Comparison of ENCODE assay signal across 1 cellular context in the genomic region with DNA sequence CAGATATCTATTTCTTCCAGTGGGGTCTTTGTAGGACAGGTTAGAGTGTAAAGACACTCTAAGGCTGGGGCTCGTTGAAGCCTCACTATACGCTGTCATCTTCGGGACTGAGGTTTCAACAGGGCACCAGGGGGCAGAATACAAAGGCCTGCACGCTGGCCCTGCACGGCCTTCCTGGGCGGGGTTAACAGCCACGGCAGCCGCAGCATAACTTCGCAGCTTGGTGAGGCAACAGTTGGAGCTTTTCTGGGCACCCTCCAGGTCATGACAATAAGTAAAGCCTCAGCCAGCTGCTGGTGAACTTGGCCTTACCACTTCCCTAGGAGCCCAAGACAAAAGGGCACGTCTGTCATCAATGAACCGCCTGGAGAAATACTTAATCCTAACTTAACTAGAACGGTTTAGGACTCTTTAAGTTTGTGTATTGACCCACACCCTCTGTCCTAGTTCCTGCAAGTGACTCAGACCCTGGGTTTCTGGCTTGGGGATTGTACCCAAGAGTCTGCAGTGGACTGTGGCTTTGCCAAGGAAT.
TF ChIP-seq lines count a peak whose summit lies in the region.

No MANE protein-coding gene starts in this region.

TF ChIP-seq in K562, 482 proteins besides CTCF, POLR2A, EP300 and RAD21 (continued from another document and continues in another):
- TF ChIP-seq, protein P1, sequence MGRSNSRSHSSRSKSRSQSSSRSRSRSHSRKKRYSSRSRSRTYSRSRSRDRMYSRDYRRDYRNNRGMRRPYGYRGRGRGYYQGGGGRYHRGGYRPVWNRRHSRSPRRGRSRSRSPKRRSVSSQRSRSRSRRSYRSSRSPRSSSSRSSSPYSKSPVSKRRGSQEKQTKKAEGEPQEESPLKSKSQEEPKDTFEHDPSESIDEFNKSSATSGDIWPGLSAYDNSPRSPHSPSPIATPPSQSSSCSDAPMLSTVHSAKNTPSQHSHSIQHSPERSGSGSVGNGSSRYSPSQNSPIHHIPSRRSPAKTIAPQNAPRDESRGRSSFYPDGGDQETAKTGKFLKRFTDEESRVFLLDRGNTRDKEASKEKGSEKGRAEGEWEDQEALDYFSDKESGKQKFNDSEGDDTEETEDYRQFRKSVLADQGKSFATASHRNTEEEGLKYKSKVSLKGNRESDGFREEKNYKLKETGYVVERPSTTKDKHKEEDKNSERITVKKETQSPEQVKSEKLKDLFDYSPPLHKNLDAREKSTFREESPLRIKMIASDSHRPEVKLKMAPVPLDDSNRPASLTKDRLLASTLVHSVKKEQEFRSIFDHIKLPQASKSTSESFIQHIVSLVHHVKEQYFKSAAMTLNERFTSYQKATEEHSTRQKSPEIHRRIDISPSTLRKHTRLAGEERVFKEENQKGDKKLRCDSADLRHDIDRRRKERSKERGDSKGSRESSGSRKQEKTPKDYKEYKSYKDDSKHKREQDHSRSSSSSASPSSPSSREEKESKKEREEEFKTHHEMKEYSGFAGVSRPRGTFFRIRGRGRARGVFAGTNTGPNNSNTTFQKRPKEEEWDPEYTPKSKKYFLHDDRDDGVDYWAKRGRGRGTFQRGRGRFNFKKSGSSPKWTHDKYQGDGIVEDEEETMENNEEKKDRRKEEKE (IDR thresholded peaks at IDR 0.05; ENCODE audit: borderline replicate concordance in 1 of 2, control insufficient read depth in 1 of 2, low read depth in 2 of 2, low read length in 1 of 2) = no peak
- TF ChIP-seq PHTF2 (CRISPR knock-in tag; IDR thresholded peaks at IDR 0.05) = no peak
- TF ChIP-seq HLTF (IDR thresholded peaks at IDR 0.05) = no peak
- no peak for TF ChIP-seq ZNF668 (CRISPR knock-in tag; IDR thresholded peaks at IDR 0.05)
- TF ChIP-seq, protein P2, sequence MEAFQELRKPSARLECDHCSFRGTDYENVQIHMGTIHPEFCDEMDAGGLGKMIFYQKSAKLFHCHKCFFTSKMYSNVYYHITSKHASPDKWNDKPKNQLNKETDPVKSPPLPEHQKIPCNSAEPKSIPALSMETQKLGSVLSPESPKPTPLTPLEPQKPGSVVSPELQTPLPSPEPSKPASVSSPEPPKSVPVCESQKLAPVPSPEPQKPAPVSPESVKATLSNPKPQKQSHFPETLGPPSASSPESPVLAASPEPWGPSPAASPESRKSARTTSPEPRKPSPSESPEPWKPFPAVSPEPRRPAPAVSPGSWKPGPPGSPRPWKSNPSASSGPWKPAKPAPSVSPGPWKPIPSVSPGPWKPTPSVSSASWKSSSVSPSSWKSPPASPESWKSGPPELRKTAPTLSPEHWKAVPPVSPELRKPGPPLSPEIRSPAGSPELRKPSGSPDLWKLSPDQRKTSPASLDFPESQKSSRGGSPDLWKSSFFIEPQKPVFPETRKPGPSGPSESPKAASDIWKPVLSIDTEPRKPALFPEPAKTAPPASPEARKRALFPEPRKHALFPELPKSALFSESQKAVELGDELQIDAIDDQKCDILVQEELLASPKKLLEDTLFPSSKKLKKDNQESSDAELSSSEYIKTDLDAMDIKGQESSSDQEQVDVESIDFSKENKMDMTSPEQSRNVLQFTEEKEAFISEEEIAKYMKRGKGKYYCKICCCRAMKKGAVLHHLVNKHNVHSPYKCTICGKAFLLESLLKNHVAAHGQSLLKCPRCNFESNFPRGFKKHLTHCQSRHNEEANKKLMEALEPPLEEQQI (IDR thresholded peaks at IDR 0.05) = no peak
- no peak for TF ChIP-seq ZC3H8 (IDR thresholded peaks at IDR 0.05)
- TF ChIP-seq CBX3 (IDR thresholded peaks at IDR 0.05; ENCODE audit: borderline replicate concordance in 1 of 2, low read length in 2 of 2) = peak in 1 of 2 experiments; percentile 84; a peak in 2 of 3 replicates
- no peak for TF ChIP-seq HMG20B (CRISPR knock-in tag; IDR thresholded peaks at IDR 0.05)
- TF ChIP-seq, protein P3, sequence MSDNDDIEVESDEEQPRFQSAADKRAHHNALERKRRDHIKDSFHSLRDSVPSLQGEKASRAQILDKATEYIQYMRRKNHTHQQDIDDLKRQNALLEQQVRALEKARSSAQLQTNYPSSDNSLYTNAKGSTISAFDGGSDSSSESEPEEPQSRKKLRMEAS (CRISPR knock-in tag; IDR thresholded peaks at IDR 0.05) = peak; percentile 78
- no peak for TF ChIP-seq ATF1 (CRISPR knock-in tag; IDR thresholded peaks at IDR 0.05)
- TF ChIP-seq ATF1 (tag; IDR thresholded peaks at IDR 0.05) = peak; percentile 77
- no peak for TF ChIP-seq CBX2 (IDR thresholded peaks at IDR 0.05; ENCODE audit: insufficient read depth, low read length, poor library complexity, severe bottlenecking)
- TF ChIP-seq SMAD4 (CRISPR knock-in tag; conservative IDR thresholded peaks at IDR 0.05) = peak; percentile 89
- no peak for TF ChIP-seq BDP1 (IDR thresholded peaks at IDR 0.05; ENCODE audit: insufficient read depth, insufficient read length)
- peak; percentile 55; the same call in 1 of the 2 replicates for TF ChIP-seq ZNF384 (IDR thresholded peaks at IDR 0.05; ENCODE audit: low read depth, low read length)
- TF ChIP-seq POLR2G (IDR thresholded peaks at IDR 0.05; ENCODE audit: low read depth, low read length) = peak; percentile 64
- TF ChIP-seq, protein P4, sequence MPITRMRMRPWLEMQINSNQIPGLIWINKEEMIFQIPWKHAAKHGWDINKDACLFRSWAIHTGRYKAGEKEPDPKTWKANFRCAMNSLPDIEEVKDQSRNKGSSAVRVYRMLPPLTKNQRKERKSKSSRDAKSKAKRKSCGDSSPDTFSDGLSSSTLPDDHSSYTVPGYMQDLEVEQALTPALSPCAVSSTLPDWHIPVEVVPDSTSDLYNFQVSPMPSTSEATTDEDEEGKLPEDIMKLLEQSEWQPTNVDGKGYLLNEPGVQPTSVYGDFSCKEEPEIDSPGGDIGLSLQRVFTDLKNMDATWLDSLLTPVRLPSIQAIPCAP (CRISPR knock-in tag; IDR thresholded peaks at IDR 0.05; ENCODE audit: borderline replicate concordance) = no peak
- TF ChIP-seq, protein P5, sequence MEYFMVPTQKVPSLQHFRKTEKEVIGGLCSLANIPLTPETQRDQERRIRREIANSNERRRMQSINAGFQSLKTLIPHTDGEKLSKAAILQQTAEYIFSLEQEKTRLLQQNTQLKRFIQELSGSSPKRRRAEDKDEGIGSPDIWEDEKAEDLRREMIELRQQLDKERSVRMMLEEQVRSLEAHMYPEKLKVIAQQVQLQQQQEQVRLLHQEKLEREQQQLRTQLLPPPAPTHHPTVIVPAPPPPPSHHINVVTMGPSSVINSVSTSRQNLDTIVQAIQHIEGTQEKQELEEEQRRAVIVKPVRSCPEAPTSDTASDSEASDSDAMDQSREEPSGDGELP (CRISPR knock-in tag; IDR thresholded peaks at IDR 0.05; ENCODE audit: borderline replicate concordance) = peak; percentile 81
- TF ChIP-seq ZNF561 (CRISPR knock-in tag; conservative IDR thresholded peaks at IDR 0.05) = no peak
- TF ChIP-seq TRIM24 (IDR thresholded peaks at IDR 0.05) = no peak
- TF ChIP-seq GABPB2 (CRISPR knock-in tag; conservative IDR thresholded peaks at IDR 0.05) = no peak
- no peak for TF ChIP-seq ZFPM2 (CRISPR knock-in tag; IDR thresholded peaks at IDR 0.05)
- TF ChIP-seq IRF2 (CRISPR knock-in tag; IDR thresholded peaks at IDR 0.05) = no peak
- TF ChIP-seq, protein P6, sequence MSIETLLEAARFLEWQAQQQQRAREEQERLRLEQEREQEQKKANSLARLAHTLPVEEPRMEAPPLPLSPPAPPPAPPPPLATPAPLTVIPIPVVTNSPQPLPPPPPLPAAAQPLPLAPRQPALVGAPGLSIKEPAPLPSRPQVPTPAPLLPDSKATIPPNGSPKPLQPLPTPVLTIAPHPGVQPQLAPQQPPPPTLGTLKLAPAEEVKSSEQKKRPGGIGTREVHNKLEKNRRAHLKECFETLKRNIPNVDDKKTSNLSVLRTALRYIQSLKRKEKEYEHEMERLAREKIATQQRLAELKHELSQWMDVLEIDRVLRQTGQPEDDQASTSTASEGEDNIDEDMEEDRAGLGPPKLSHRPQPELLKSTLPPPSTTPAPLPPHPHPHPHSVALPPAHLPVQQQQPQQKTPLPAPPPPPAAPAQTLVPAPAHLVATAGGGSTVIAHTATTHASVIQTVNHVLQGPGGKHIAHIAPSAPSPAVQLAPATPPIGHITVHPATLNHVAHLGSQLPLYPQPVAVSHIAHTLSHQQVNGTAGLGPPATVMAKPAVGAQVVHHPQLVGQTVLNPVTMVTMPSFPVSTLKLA (conservative IDR thresholded peaks at IDR 0.05) = peak; percentile 38 to 73
- no peak for TF ChIP-seq RFX5 (IDR thresholded peaks at IDR 0.05; ENCODE audit: low read depth, low read length)
- no peak for TF ChIP-seq YBX1 (IDR thresholded peaks at IDR 0.05)
- no peak for TF ChIP-seq SMARCE1 (IDR thresholded peaks at IDR 0.05)
- TF ChIP-seq ZNF274 (IDR thresholded peaks at IDR 0.05; ENCODE audit: borderline replicate concordance, low read depth, low read length) = no peak
- TF ChIP-seq, protein P7, sequence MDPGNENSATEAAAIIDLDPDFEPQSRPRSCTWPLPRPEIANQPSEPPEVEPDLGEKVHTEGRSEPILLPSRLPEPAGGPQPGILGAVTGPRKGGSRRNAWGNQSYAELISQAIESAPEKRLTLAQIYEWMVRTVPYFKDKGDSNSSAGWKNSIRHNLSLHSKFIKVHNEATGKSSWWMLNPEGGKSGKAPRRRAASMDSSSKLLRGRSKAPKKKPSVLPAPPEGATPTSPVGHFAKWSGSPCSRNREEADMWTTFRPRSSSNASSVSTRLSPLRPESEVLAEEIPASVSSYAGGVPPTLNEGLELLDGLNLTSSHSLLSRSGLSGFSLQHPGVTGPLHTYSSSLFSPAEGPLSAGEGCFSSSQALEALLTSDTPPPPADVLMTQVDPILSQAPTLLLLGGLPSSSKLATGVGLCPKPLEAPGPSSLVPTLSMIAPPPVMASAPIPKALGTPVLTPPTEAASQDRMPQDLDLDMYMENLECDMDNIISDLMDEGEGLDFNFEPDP (CRISPR knock-in tag; IDR thresholded peaks at IDR 0.05) = no peak
- no peak for TF ChIP-seq CBFA2T3 (IDR thresholded peaks at IDR 0.05)
- TF ChIP-seq FOS (IDR thresholded peaks at IDR 0.05; ENCODE audit: extremely low read depth, insufficient read length) = no peak
- no peak for TF ChIP-seq SNIP1 (IDR thresholded peaks at IDR 0.05; ENCODE audit: low read depth)
- TF ChIP-seq, protein P8, sequence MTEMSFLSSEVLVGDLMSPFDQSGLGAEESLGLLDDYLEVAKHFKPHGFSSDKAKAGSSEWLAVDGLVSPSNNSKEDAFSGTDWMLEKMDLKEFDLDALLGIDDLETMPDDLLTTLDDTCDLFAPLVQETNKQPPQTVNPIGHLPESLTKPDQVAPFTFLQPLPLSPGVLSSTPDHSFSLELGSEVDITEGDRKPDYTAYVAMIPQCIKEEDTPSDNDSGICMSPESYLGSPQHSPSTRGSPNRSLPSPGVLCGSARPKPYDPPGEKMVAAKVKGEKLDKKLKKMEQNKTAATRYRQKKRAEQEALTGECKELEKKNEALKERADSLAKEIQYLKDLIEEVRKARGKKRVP (CRISPR knock-in tag; IDR thresholded peaks at IDR 0.05) = peak; percentile 63
- TF ChIP-seq TAF9B (IDR thresholded peaks at IDR 0.05; ENCODE audit: partially characterized antibody) = no peak
- TF ChIP-seq EGR1 (conservative IDR thresholded peaks at IDR 0.05) = no peak
- TF ChIP-seq, protein P9, sequence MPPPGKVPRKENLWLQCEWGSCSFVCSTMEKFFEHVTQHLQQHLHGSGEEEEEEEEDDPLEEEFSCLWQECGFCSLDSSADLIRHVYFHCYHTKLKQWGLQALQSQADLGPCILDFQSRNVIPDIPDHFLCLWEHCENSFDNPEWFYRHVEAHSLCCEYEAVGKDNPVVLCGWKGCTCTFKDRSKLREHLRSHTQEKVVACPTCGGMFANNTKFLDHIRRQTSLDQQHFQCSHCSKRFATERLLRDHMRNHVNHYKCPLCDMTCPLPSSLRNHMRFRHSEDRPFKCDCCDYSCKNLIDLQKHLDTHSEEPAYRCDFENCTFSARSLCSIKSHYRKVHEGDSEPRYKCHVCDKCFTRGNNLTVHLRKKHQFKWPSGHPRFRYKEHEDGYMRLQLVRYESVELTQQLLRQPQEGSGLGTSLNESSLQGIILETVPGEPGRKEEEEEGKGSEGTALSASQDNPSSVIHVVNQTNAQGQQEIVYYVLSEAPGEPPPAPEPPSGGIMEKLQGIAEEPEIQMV (tag; conservative IDR thresholded peaks at IDR 0.05; ENCODE audit: low read depth) = no peak
- TF ChIP-seq YY1 (IDR thresholded peaks at IDR 0.05; ENCODE audit: borderline replicate concordance in 1 of 3, control insufficient read depth in 1 of 3, extremely low read depth in 1 of 3, insufficient read depth in 3 of 3, insufficient read length in 1 of 3, insufficient replicate concordance in 2 of 3, low read depth in 1 of 3, low read length in 2 of 3) = peak in 2 of 3 experiments; percentile 50 to 74
- no peak for TF ChIP-seq ZNF121 (CRISPR knock-in tag; conservative IDR thresholded peaks at IDR 0.05)
- TF ChIP-seq, protein P10, sequence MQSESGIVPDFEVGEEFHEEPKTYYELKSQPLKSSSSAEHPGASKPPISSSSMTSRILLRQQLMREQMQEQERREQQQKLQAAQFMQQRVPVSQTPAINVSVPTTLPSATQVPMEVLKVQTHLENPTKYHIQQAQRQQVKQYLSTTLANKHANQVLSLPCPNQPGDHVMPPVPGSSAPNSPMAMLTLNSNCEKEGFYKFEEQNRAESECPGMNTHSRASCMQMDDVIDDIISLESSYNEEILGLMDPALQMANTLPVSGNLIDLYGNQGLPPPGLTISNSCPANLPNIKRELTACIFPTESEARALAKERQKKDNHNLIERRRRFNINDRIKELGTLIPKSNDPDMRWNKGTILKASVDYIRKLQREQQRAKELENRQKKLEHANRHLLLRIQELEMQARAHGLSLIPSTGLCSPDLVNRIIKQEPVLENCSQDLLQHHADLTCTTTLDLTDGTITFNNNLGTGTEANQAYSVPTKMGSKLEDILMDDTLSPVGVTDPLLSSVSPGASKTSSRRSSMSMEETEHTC (IDR thresholded peaks at IDR 0.05) = no peak
- no peak for TF ChIP-seq PYGO2 (tag; IDR thresholded peaks at IDR 0.05)
- TF ChIP-seq SUPT5H (IDR thresholded peaks at IDR 0.05) = no peak
